Comparison of ENCODE assay signal across 8 cellular contexts in the genomic region with DNA sequence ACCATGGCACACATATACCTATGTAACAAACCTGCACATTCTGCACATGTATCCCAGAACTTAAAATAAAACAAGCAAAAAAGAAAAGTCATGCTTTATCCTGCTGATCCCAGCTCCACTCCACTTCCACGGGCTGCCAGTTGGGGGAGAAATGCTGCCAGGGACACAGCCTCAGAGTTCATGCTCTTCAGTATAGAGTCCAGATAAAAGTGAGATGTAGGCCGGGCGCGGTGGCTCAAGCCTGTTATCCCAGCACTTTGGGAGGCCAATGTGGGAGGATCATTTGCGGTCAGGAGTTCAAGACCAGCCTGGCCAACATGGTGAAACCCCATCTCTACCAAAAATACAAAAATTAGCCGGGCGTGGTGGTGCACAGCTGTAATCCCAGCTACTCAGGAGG. TPM values are rescaled to one million over a fixed set of nuclear protein-coding genes. Genes with fewer than 3 reads are reported as not detected.
A peak's percentile ranks its signal among the peaks of the same experiment; 100 is the strongest.
DNase-seq lines count a peak whose midpoint lies in the region; ATAC-seq and TF ChIP-seq lines count a peak whose summit lies in the region.
"Not testable (repeated sequence)": the region's sequence is repeated elsewhere in the genome, so short reads cannot be mapped to it uniquely, and the experiment has no call there.

No MANE protein-coding gene starts in this region.

- H3K27ac Mint-ChIP-seq in WTC11; endothelial cell (ENCODE audit: unreplicated experiment): not testable (repeated sequence)

- TF ChIP-seq CTCF in AG04450 (IDR thresholded peaks at IDR 0.05; ENCODE audit: low read depth, low read length) (peak; percentile 52), endothelial cell (IDR thresholded peaks at IDR 0.05; ENCODE audit: unreplicated experiment) (peak; percentile 41)
- not testable (repeated sequence) for TF ChIP-seq CTCF in WTC11 (IDR thresholded peaks at IDR 0.05)

- peaks cover 17% of the 10 kb centered on the region for H3K36me3 Mint-ChIP-seq in WTC11
- H3K36me3 Mint-ChIP-seq in endothelial cell (ENCODE audit: low read depth, unreplicated experiment) = not testable (repeated sequence)

- H3K27ac ChIP-seq in AG04450 (ENCODE audit: low read depth, low read length) = not testable (repeated sequence)

- intact Hi-C loops in posterior vena cava (cut with DNase I) = loop anchor here in 1 of 2 donors (10.0 kb wide), 1 partner anchor 233 kb away; a partner anchor contains a TSS

- not testable (repeated sequence) for H3K9me3 Mint-ChIP-seq in WTC11; endothelial cell (ENCODE audit: unreplicated experiment)

- not testable (repeated sequence) for H3K27me3 ChIP-seq in AG04450 (ENCODE audit: control insufficient read depth, insufficient read depth, low read length)

- CTCF ChIA-PET in AG04450 (lab: Charles Lee) = interaction anchor here (0.6 to 1.6 kb wide), 4 partner anchors 30 to 140 kb away, joined by 3 to 15 read pairs (median 4); no protein-coding TSS in a partner anchor
- CTCF ChIA-PET in WTC11 (lab: Charles Lee) = interaction anchor here (0.6 to 2.5 kb wide), 22 partner anchors 8 to 632 kb away, joined by 3 to 20 read pairs (median 4); a partner anchor contains a TSS

- H3K4me3 Mint-ChIP-seq in WTC11; endothelial cell (ENCODE audit: unreplicated experiment): not testable (repeated sequence)

- POLR2A ChIA-PET in AG04450 (lab: Yijun Ruan, JAX) = interaction anchor here (0.6 kb wide), 1 partner anchor 135 kb away, joined by 5 read pairs; no protein-coding TSS in a partner anchor
- POLR2A ChIA-PET in WTC11 (lab: Charles Lee) = not testable (repeated sequence)

- ATAC-seq in WTC11 = peak; percentile 78

- DNase-seq in AG04450 (ENCODE audit: low read depth, low spot score) = not testable (repeated sequence)
- DNase-seq in EL (peak; percentile 15), HuH-7.5 (ENCODE audit: low spot score) (peak; percentile 53), NCI-H748 (lab: John Stamatoyannopoulos, UW; ENCODE audit: unreplicated experiment) (peak; percentile 5), WTC11 (ENCODE audit: low spot score) (peak; percentile 45), endothelial cell (ENCODE audit: low spot score) (peak; percentile 41), iris pigment epithelial cell (ENCODE audit: low read depth) (peak; percentile 37), posterior vena cava (ENCODE audit: low spot score) (peak; percentile 76)

- not testable (repeated sequence) for H3K9me3 ChIP-seq in AG04450 (ENCODE audit: control insufficient read depth, insufficient read depth, low read length)

- not testable (repeated sequence) for H3K27me3 Mint-ChIP-seq in WTC11 (ENCODE audit: low read depth); endothelial cell (ENCODE audit: unreplicated experiment)

- H3K4me1 Mint-ChIP-seq in WTC11 = peaks cover 11% of the 10 kb centered on the region; the same call in 1 of the 2 replicates
- not testable (repeated sequence) for H3K4me1 Mint-ChIP-seq in endothelial cell (ENCODE audit: unreplicated experiment)

- not testable (repeated sequence) for H3K4me3 ChIP-seq in AG04450 (ENCODE audit: low read depth, low read length)

RNA-seq across cellular contexts. Expression of a gene that starts 22.5 kb away (rescaled TPM):
- polyA plus RNA-seq in AG04450 (2011; rRNA removed) = 6.6 and 7.2 TPM in 2 replicates
- 3.4 and 4.6 TPM in 2 replicates for polyA minus RNA-seq in AG04450 (2011; rRNA and poly(A)+ RNA removed)
- total RNA-seq in WTC11 (2021) (4.4 to 6.6 TPM (median 5.4 TPM) in 3 replicates), endothelial cell (ENCODE audit: unreplicated experiment) (1.6 TPM), posterior vena cava (1 to 10 TPM; 2.2 to 4.4 TPM)

RNA-seq across cellular contexts. Expression of a gene that starts 30.5 kb away (rescaled TPM):
- polyA plus RNA-seq in AG04450 (2011; rRNA removed) = 39.7 and 46.3 TPM in 2 replicates
- 58.6 and 103 TPM in 2 replicates for polyA minus RNA-seq in AG04450 (2011; rRNA and poly(A)+ RNA removed)
- 48.1 to 82.0 TPM (median 52.9 TPM) in 3 replicates for total RNA-seq in WTC11 (2021)
- total RNA-seq in endothelial cell (ENCODE audit: unreplicated experiment) = 39.6 TPM
- 10 to 100 TPM; 27.4 to 30.7 TPM for total RNA-seq in posterior vena cava
